34 cellular contexts compared by ENCODE assay signal in the genomic region with DNA sequence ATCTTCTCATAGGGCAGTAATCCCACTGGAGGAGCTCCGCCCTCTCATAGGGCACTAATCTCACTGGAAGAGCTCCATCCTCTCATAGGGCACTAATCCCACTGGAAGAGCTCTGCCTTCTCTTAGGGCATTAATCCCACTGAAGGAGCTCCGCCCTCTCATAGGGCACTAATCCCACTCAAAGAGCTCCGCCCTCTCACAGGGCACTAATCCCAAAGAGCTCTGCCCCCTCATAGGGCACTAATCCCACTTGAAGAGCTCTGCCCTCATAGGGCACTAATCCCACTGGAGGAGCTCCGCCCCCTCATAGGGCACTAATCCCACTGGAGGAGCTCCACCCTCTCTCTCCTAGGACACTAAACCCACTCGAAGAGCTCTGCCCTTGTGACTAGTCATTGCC. TPM values are rescaled to one million over a fixed set of nuclear protein-coding genes. Genes with fewer than 3 reads are reported as not detected.
DNase-seq lines count a peak whose midpoint lies in the region; ATAC-seq, FAIRE-seq and TF ChIP-seq lines count a peak whose summit lies in the region.
"Had no signal": no experiment of that assay in that cellular context is flagged by ENCODE, and none has a peak within 500 bp of the region (broad histone marks: within the 10 kb centered on the region; RNA-seq: fewer than 3 reads in every experiment).

No MANE protein-coding gene starts in this region.

- peaks cover 2% of the 10 kb centered on the region for H3K36me3 Mint-ChIP-seq in activated CD8-positive, alpha-beta memory T cell treated with anti-CD3 and anti-CD28 coated beads, Interleukin-2, amount 10 ng/mL, durations not matched to agents 7 days and 5 days
- peaks cover 43% of the 10 kb centered on the region for H3K36me3 Mint-ChIP-seq in activated T-helper 17 cell treated with anti-CD3 and anti-CD28 coated beads, Interleukin-2, amount 50 U/mL, for 72 hours (ENCODE audit: low read depth)
- peaks cover 17% of the 10 kb centered on the region for H3K36me3 Mint-ChIP-seq in stimulated activated memory B cell treated with anti-CD40 and anti-IgM and Interleukin-4, amounts not matched to agents 10 μg/mL and 1 μg/mL and 100 μg/mL, for 72 hours
- H3K36me3 Mint-ChIP-seq: natural killer cell had no signal

- no peaks in the 10 kb centered on the region for H3K27me3 Mint-ChIP-seq in activated CD8-positive, alpha-beta memory T cell treated with anti-CD3 and anti-CD28 coated beads, Interleukin-2, amount 10 ng/mL, durations not matched to agents 7 days and 5 days
- no peaks in the 10 kb centered on the region for H3K27me3 Mint-ChIP-seq in activated T-helper 17 cell treated with anti-CD3 and anti-CD28 coated beads, Interleukin-2, amount 50 U/mL, for 72 hours
- no peaks in the 10 kb centered on the region for H3K27me3 Mint-ChIP-seq in stimulated activated memory B cell treated with anti-CD40 and anti-IgM and Interleukin-4, amounts not matched to agents 10 μg/mL and 1 μg/mL and 100 μg/mL, for 72 hours
- H3K27me3 Mint-ChIP-seq: stimulated activated naive CD8-positive, alpha-beta T cell treated with anti-CD3 and anti-CD28 coated beads, Interleukin-15, Interleukin-2, amounts not matched to agents 100 ng/mL and 50 ng/mL, for 24 hours had no signal

- no peak overlapping the region for H3K27ac Mint-ChIP-seq in activated CD8-positive, alpha-beta memory T cell treated with anti-CD3 and anti-CD28 coated beads, Interleukin-2, amount 10 ng/mL, durations not matched to agents 7 days and 5 days
- peak overlapping the region; percentile 56 for H3K27ac Mint-ChIP-seq in activated T-helper 17 cell treated with anti-CD3 and anti-CD28 coated beads, Interleukin-2, amount 50 U/mL, for 72 hours
- peak overlapping the region; percentile 67 for H3K27ac Mint-ChIP-seq in stimulated activated memory B cell treated with anti-CD40 and anti-IgM and Interleukin-4, amounts not matched to agents 10 μg/mL and 1 μg/mL and 100 μg/mL, for 72 hours
- H3K27ac Mint-ChIP-seq: natural killer cell; stimulated activated naive CD8-positive, alpha-beta T cell treated with anti-CD3 and anti-CD28 coated beads, Interleukin-15, Interleukin-2, amounts not matched to agents 100 ng/mL and 50 ng/mL, for 24 hours; T-helper 2 cell treated with Interferon-gamma antibody and Interleukin-4, amounts not matched to agents 5 μg/mL and 100 μg/mL, for 36 hours had no signal

- peak; percentile 26 for FAIRE-seq in GM12891 (lab: Jason Lieb, UNC)
- FAIRE-seq: pancreas had no signal

- no peaks in the 10 kb centered on the region for H3K9me3 Mint-ChIP-seq in activated CD8-positive, alpha-beta memory T cell treated with anti-CD3 and anti-CD28 coated beads, Interleukin-2, amount 10 ng/mL, durations not matched to agents 7 days and 5 days (ENCODE audit: low read depth)
- no peaks in the 10 kb centered on the region for H3K9me3 Mint-ChIP-seq in activated T-helper 17 cell treated with anti-CD3 and anti-CD28 coated beads, Interleukin-2, amount 50 U/mL, for 72 hours
- H3K9me3 Mint-ChIP-seq in stimulated activated memory B cell treated with anti-CD40 and anti-IgM and Interleukin-4, amounts not matched to agents 10 μg/mL and 1 μg/mL and 100 μg/mL, for 72 hours = no peaks in the 10 kb centered on the region
- H3K9me3 Mint-ChIP-seq: H9; immature natural killer cell; natural killer cell; stimulated activated naive CD8-positive, alpha-beta T cell treated with anti-CD3 and anti-CD28 coated beads, Interleukin-15, Interleukin-2, amounts not matched to agents 100 ng/mL and 50 ng/mL, for 24 hours; T-helper 2 cell treated with Interferon-gamma antibody and Interleukin-4, amounts not matched to agents 5 μg/mL and 100 μg/mL, for 36 hours had no signal

- no peak for TF ChIP-seq POLR2A in GM12891 (IDR thresholded peaks at IDR 0.05; ENCODE audit: low read depth, low read length)

- CTCF ChIA-PET in activated CD8-positive, alpha-beta memory T cell treated with anti-CD3 and anti-CD28 coated beads, Interleukin-2, amount 10 ng/mL, durations not matched to agents 7 days and 5 days (lab: Charles Lee) = interaction anchor here (0.8 to 1.9 kb wide), 3 partner anchors 9 to 31 kb away, joined by 4 to 8 read pairs (median 4); a partner anchor contains a TSS

- DNase-seq in activated CD8-positive, alpha-beta memory T cell treated with anti-CD3 and anti-CD28 coated beads, Interleukin-2, amount 10 ng/mL, durations not matched to agents 7 days and 5 days = no peak
- DNase-seq in activated CD8-positive, alpha-beta memory T cell treated with anti-CD3 and anti-CD28 coated beads for 24 hours = no peak
- no peak for DNase-seq in GM12891 (ENCODE audit: insufficient read length, low spot score)
- DNase-seq in NCI-H1694 treated with DMSO at 0.1 percent for 48 hours (lab: John Stamatoyannopoulos, UW) = no peak
- no peak for DNase-seq in superior temporal gyrus (ENCODE audit: extremely low spot score)
- DNase-seq: activated gamma-delta T cell treated with Interleukin-2 at 50 U/mL for 16 hours; adrenal gland; AML-193; brain microvascular endothelial cell; effector memory CD4-positive, alpha-beta T cell; EL; foreskin keratinocyte; H9; hippocampal formation; immature natural killer cell; left lung; midbrain; natural killer cell; NCI-H1092; NCI-H187 treated with DMSO at 0.1 percent for 48 hours; NCI-H748 treated with DMSO at 0.1 percent for 48 hours; pancreas; SK-N-SH; stimulated activated CD4-positive, alpha-beta T cell treated with anti-CD3 and anti-CD28 coated beads, Interleukin-12 subunit alpha, Interleukin-12 subunit beta, amount 100 ng/mL, for 4 hours; stimulated activated CD4-positive, alpha-beta T cell treated with anti-CD3 and anti-CD28 coated beads, Interleukin-4, amount 100 ng/mL, for 4 hours; tibial artery had no signal

- ATAC-seq in activated CD8-positive, alpha-beta memory T cell treated with anti-CD3 and anti-CD28 coated beads, Interleukin-2, amount 10 ng/mL, durations not matched to agents 7 days and 5 days = no peak
- no peak for ATAC-seq in activated T-helper 17 cell treated with anti-CD3 and anti-CD28 coated beads, Interleukin-2, amount 50 U/mL, for 72 hours (replicated peaks)
- ATAC-seq in stimulated activated memory B cell treated with anti-CD40 and anti-IgM and Interleukin-4, amounts not matched to agents 10 μg/mL and 1 μg/mL and 100 μg/mL, for 72 hours = no peak
- no peak for ATAC-seq in HG03457 (IDR thresholded peaks at IDR 0.05; ENCODE audit: unreplicated experiment)
- ATAC-seq: esophagus mucosa, foreskin keratinocyte, left lung, natural killer cell, pancreas had no signal

- peaks cover 10% of the 10 kb centered on the region for H3K4me1 Mint-ChIP-seq in activated CD8-positive, alpha-beta memory T cell treated with anti-CD3 and anti-CD28 coated beads, Interleukin-2, amount 10 ng/mL, durations not matched to agents 7 days and 5 days
- peaks cover 6% of the 10 kb centered on the region for H3K4me1 Mint-ChIP-seq in activated T-helper 17 cell treated with anti-CD3 and anti-CD28 coated beads, Interleukin-2, amount 50 U/mL, for 72 hours
- H3K4me1 Mint-ChIP-seq in stimulated activated memory B cell treated with anti-CD40 and anti-IgM and Interleukin-4, amounts not matched to agents 10 μg/mL and 1 μg/mL and 100 μg/mL, for 72 hours = peaks cover 35% of the 10 kb centered on the region
- H3K4me1 Mint-ChIP-seq: natural killer cell had no signal

- peak overlapping the region; percentile 13 for H3K4me3 Mint-ChIP-seq in activated CD8-positive, alpha-beta memory T cell treated with anti-CD3 and anti-CD28 coated beads, Interleukin-2, amount 10 ng/mL, durations not matched to agents 7 days and 5 days
- H3K4me3 Mint-ChIP-seq in activated T-helper 17 cell treated with anti-CD3 and anti-CD28 coated beads, Interleukin-2, amount 50 U/mL, for 72 hours = peak overlapping the region; percentile 12
- H3K4me3 Mint-ChIP-seq in stimulated activated memory B cell treated with anti-CD40 and anti-IgM and Interleukin-4, amounts not matched to agents 10 μg/mL and 1 μg/mL and 100 μg/mL, for 72 hours = peak overlapping the region; percentile 54
- H3K4me3 Mint-ChIP-seq: H9; immature natural killer cell; natural killer cell; stimulated activated naive CD8-positive, alpha-beta T cell treated with anti-CD3 and anti-CD28 coated beads, Interleukin-15, Interleukin-2, amounts not matched to agents 100 ng/mL and 50 ng/mL, for 24 hours; T-helper 2 cell treated with Interferon-gamma antibody and Interleukin-4, amounts not matched to agents 5 μg/mL and 100 μg/mL, for 36 hours had no signal

TF ChIP-seq in GM12891, 5 proteins besides CTCF, POLR2A, EP300 and RAD21:
- TF ChIP-seq TAF1 (IDR thresholded peaks at IDR 0.05; ENCODE audit: low read depth, low read length) (no peak), SPI1 (IDR thresholded peaks at IDR 0.05; ENCODE audit: low read depth, low read length) (no peak), POU2F2 (IDR thresholded peaks at IDR 0.05; ENCODE audit: low read depth, low read length) (no peak), PAX5 (IDR thresholded peaks at IDR 0.05; ENCODE audit: insufficient read depth, low read length, severe bottlenecking) (no peak), POLR2AphosphoS5 (IDR thresholded peaks at IDR 0.05; ENCODE audit: low read depth, low read length) (no peak)

RNA-seq across cellular contexts. Expression of a gene that starts 3.4 kb away (rescaled TPM):
- total RNA-seq in activated CD8-positive, alpha-beta memory T cell treated with anti-CD3 and anti-CD28 coated beads, Interleukin-2, amount 10 ng/mL, durations not matched to agents 7 days and 5 days = 10 to 100 TPM in 1 of 2 experiments, 1 to 10 TPM in 1; 9.1 to 13.1 TPM
- polyA plus RNA-seq in GM12891 (2012; ENCODE audit: low read depth, missing spikeins) = 15.4 TPM
- total RNA-seq in activated T-helper 17 cell treated with anti-CD3 and anti-CD28 coated beads, Interleukin-2, amount 50 U/mL, for 72 hours = 10 to 100 TPM; 13.8 to 21.9 TPM

RNA-seq across cellular contexts. Expression of a gene that starts 11.9 kb away (rescaled TPM):
- 10 to 100 TPM; 34.0 to 50.2 TPM for total RNA-seq in activated CD8-positive, alpha-beta memory T cell treated with anti-CD3 and anti-CD28 coated beads, Interleukin-2, amount 10 ng/mL, durations not matched to agents 7 days and 5 days
- polyA plus RNA-seq in GM12891 (2012; ENCODE audit: low read depth, missing spikeins) = 71.8 TPM
- total RNA-seq in activated T-helper 17 cell treated with anti-CD3 and anti-CD28 coated beads, Interleukin-2, amount 50 U/mL, for 72 hours = 10 to 100 TPM; 61.3 to 73.8 TPM

RNA-seq across cellular contexts. Expression of a gene that starts 14.1 kb away (rescaled TPM):
- not detected for total RNA-seq in activated CD8-positive, alpha-beta memory T cell treated with anti-CD3 and anti-CD28 coated beads, Interleukin-2, amount 10 ng/mL, durations not matched to agents 7 days and 5 days
- polyA plus RNA-seq in GM12891 (2012; ENCODE audit: low read depth, missing spikeins) = not detected
- total RNA-seq in activated T-helper 17 cell treated with anti-CD3 and anti-CD28 coated beads, Interleukin-2, amount 50 U/mL, for 72 hours = not detected
- total RNA-seq: A172, esophagus mucosa, foreskin keratinocyte, left lung, natural killer cell, pancreas, right atrium auricular region had no signal
- polyA plus RNA-seq: foreskin keratinocyte, immature natural killer cell, pancreas had no signal

RNA-seq across cellular contexts. Expression of a gene that starts 17.8 kb away (rescaled TPM):
- 1 to 10 TPM; 5.6 to 6.0 TPM for total RNA-seq in activated CD8-positive, alpha-beta memory T cell treated with anti-CD3 and anti-CD28 coated beads, Interleukin-2, amount 10 ng/mL, durations not matched to agents 7 days and 5 days
- 5.3 TPM for polyA plus RNA-seq in GM12891 (2012; ENCODE audit: low read depth, missing spikeins)
- total RNA-seq in activated T-helper 17 cell treated with anti-CD3 and anti-CD28 coated beads, Interleukin-2, amount 50 U/mL, for 72 hours = 1 to 10 TPM; 3.0 to 9.2 TPM

RNA-seq across cellular contexts. Expression of a gene that starts 24.5 kb away (rescaled TPM):
- not detected for total RNA-seq in activated CD8-positive, alpha-beta memory T cell treated with anti-CD3 and anti-CD28 coated beads, Interleukin-2, amount 10 ng/mL, durations not matched to agents 7 days and 5 days
- not detected for polyA plus RNA-seq in GM12891 (2012; ENCODE audit: low read depth, missing spikeins)
- not detected for total RNA-seq in activated T-helper 17 cell treated with anti-CD3 and anti-CD28 coated beads, Interleukin-2, amount 50 U/mL, for 72 hours
- total RNA-seq: A172, esophagus mucosa, foreskin keratinocyte, left lung, natural killer cell had no signal
- polyA plus RNA-seq: foreskin keratinocyte, immature natural killer cell had no signal
